9 cellular contexts compared by ENCODE assay signal in the genomic region with DNA sequence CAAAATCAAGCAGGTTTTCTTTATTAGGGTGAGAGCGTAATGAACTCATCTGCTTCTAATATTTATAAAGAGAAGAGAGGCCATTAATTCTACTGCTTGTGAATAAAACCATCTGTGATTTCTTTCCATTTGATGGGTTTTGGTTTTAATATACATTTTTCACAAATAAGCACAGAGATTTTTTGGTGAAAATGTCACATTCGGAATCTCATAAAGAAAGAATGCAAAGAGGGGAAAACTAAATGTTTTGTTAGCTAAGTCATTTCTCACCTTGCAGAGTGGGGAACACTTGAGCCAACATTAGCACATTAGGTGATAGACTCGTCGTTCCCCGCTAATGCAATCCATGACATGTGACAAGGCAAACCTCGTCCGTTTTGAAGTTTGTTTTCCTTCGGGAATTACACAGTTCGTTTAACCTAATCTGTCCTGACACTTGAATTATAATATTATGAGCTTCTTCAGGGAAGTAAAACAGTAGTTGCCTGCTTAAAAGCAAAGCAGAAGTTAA.
DNase-seq lines count a peak whose midpoint lies in the region; ATAC-seq and TF ChIP-seq lines count a peak whose summit lies in the region.
"Had no signal": no experiment of that assay in that cellular context is flagged by ENCODE, and none has a peak within 500 bp of the region (broad histone marks: within the 10 kb centered on the region; RNA-seq: fewer than 3 reads in every experiment).

No MANE protein-coding gene starts in this region.

- ATAC-seq in activated CD8-positive, alpha-beta memory T cell treated with anti-CD3 and anti-CD28 coated beads, Interleukin-2, amount 10 ng/mL, durations not matched to agents 7 days and 5 days = no peak
- ATAC-seq in stimulated activated naive CD8-positive, alpha-beta T cell treated with anti-CD3 and anti-CD28 coated beads, Interleukin-15, amount 100 ng/mL, for 72 hours = no peak
- ATAC-seq in GM21619 (IDR thresholded peaks at IDR 0.05; ENCODE audit: unreplicated experiment) = no peak
- no peak for ATAC-seq in GM21447 (IDR thresholded peaks at IDR 0.05; ENCODE audit: unreplicated experiment)
- no peak for ATAC-seq in gastrocnemius medialis

- peak overlapping the region in 2 of 4 donors; percentile 40 to 66 for H3K27ac ChIP-seq in Peyer's patch
- H3K27ac ChIP-seq in gastrocnemius medialis = no peak overlapping the region

- TF ChIP-seq CTCF in Peyer's patch (IDR thresholded peaks at IDR 0.05) = no peak
- TF ChIP-seq CTCF in fibroblast of villous mesenchyme (IDR thresholded peaks at IDR 0.05; ENCODE audit: insufficient read depth, low read depth, low read length) = no peak
- TF ChIP-seq CTCF in gastrocnemius medialis (IDR thresholded peaks at IDR 0.05 in 4 of 5, conservative IDR thresholded peaks at IDR 0.05 in 1 of 5) = no peak

- in situ Hi-C loops in gastrocnemius medialis (cut with MboI; ENCODE audit: low sequenced_read_pairs in 4 of 4) = no loop called here

- H3K4me3 Mint-ChIP-seq in activated CD8-positive, alpha-beta memory T cell treated with anti-CD3 and anti-CD28 coated beads, Interleukin-2, amount 10 ng/mL, durations not matched to agents 7 days and 5 days = peak overlapping the region; percentile 79
- peak overlapping the region; percentile 78 for H3K4me3 Mint-ChIP-seq in stimulated activated naive CD8-positive, alpha-beta T cell treated with anti-CD3 and anti-CD28 coated beads, Interleukin-15, amount 100 ng/mL, for 72 hours

- H3K36me3 Mint-ChIP-seq in activated CD8-positive, alpha-beta memory T cell treated with anti-CD3 and anti-CD28 coated beads, Interleukin-2, amount 10 ng/mL, durations not matched to agents 7 days and 5 days = no peaks in the 10 kb centered on the region

- CTCF ChIA-PET in activated CD8-positive, alpha-beta memory T cell treated with anti-CD3 and anti-CD28 coated beads, Interleukin-2, amount 10 ng/mL, durations not matched to agents 7 days and 5 days (lab: Charles Lee) = interaction anchor here (0.6 to 4.0 kb wide), 9 partner anchors 9 to 66 kb away, joined by 3 to 41 read pairs (median 6); no protein-coding TSS in a partner anchor

- H3K27me3 ChIP-seq in Peyer's patch = peaks cover 0 to 25% of the 10 kb centered on the region in 2 donors
- peaks cover 64 to 72% (median 68%) of the 10 kb centered on the region in 3 donors for H3K27me3 ChIP-seq in gastrocnemius medialis

- peaks cover 77% of the 10 kb centered on the region for H3K27me3 Mint-ChIP-seq in activated CD8-positive, alpha-beta memory T cell treated with anti-CD3 and anti-CD28 coated beads, Interleukin-2, amount 10 ng/mL, durations not matched to agents 7 days and 5 days
- H3K27me3 Mint-ChIP-seq in stimulated activated naive CD8-positive, alpha-beta T cell treated with anti-CD3 and anti-CD28 coated beads, Interleukin-15, amount 100 ng/mL, for 72 hours = peaks cover 85% of the 10 kb centered on the region

- H3K9me3 ChIP-seq in Peyer's patch (no peaks in the 10 kb centered on the region), gastrocnemius medialis (no peaks in the 10 kb centered on the region)

- H3K4me3 ChIP-seq in Peyer's patch (peak overlapping the region; percentile 23 to 48 (median 41)), fibroblast of villous mesenchyme (ENCODE audit: low read depth, low read length) (peak overlapping the region; percentile 50), gastrocnemius medialis (peak overlapping the region in 1 of 4 donors; percentile 38)

- H3K4me1 ChIP-seq in Peyer's patch = peaks cover 0 to 19% (median 5%) of the 10 kb centered on the region in 4 donors
- H3K4me1 ChIP-seq in gastrocnemius medialis = peaks cover 5 to 11% of the 10 kb centered on the region in 2 donors

- H3K36me3 ChIP-seq in Peyer's patch = no peaks in the 10 kb centered on the region
- H3K36me3 ChIP-seq in gastrocnemius medialis = no peaks in the 10 kb centered on the region

- DNase-seq in activated CD8-positive, alpha-beta memory T cell treated with anti-CD3 and anti-CD28 coated beads, Interleukin-2, amount 10 ng/mL, durations not matched to agents 7 days and 5 days = no peak
- no peak for DNase-seq in activated CD8-positive, alpha-beta memory T cell treated with anti-CD3 and anti-CD28 coated beads, Interleukin-2, amount 50 U/mL, for 4 hours
- DNase-seq in Peyer's patch (no peak), fibroblast of villous mesenchyme (ENCODE audit: low read depth) (peak; percentile 11), gastrocnemius medialis (no peak)
- DNase-seq in stimulated activated naive CD8-positive, alpha-beta T cell treated with anti-CD3 and anti-CD28 coated beads, Interleukin-15, amount 100 ng/mL, for 72 hours = no peak
- DNase-seq: NCI-H2029 had no signal

- no peaks in the 10 kb centered on the region for H3K9me3 Mint-ChIP-seq in activated CD8-positive, alpha-beta memory T cell treated with anti-CD3 and anti-CD28 coated beads, Interleukin-2, amount 10 ng/mL, durations not matched to agents 7 days and 5 days (ENCODE audit: low read depth)
- H3K9me3 Mint-ChIP-seq in stimulated activated naive CD8-positive, alpha-beta T cell treated with anti-CD3 and anti-CD28 coated beads, Interleukin-15, amount 100 ng/mL, for 72 hours = no peaks in the 10 kb centered on the region

- TF ChIP-seq POLR2A in Peyer's patch (IDR thresholded peaks at IDR 0.05) = no peak
- no peak for TF ChIP-seq POLR2A in gastrocnemius medialis (IDR thresholded peaks at IDR 0.05)

- H3K4me1 Mint-ChIP-seq in activated CD8-positive, alpha-beta memory T cell treated with anti-CD3 and anti-CD28 coated beads, Interleukin-2, amount 10 ng/mL, durations not matched to agents 7 days and 5 days = peaks cover 44% of the 10 kb centered on the region
- peaks cover 55% of the 10 kb centered on the region for H3K4me1 Mint-ChIP-seq in stimulated activated naive CD8-positive, alpha-beta T cell treated with anti-CD3 and anti-CD28 coated beads, Interleukin-15, amount 100 ng/mL, for 72 hours

- H3K27ac Mint-ChIP-seq in activated CD8-positive, alpha-beta memory T cell treated with anti-CD3 and anti-CD28 coated beads, Interleukin-2, amount 10 ng/mL, durations not matched to agents 7 days and 5 days = peak overlapping the region; percentile 82
- peak overlapping the region in 1 of 2 donors; percentile 83 for H3K27ac Mint-ChIP-seq in stimulated activated naive CD8-positive, alpha-beta T cell treated with anti-CD3 and anti-CD28 coated beads, Interleukin-15, amount 100 ng/mL, for 72 hours

- intact Hi-C loops in gastrocnemius medialis (cut with DNase I; ENCODE audit: low total_unique reads) = no loop called here
